Comparison of ENCODE assay signal across 8 cellular contexts in the genomic region with DNA sequence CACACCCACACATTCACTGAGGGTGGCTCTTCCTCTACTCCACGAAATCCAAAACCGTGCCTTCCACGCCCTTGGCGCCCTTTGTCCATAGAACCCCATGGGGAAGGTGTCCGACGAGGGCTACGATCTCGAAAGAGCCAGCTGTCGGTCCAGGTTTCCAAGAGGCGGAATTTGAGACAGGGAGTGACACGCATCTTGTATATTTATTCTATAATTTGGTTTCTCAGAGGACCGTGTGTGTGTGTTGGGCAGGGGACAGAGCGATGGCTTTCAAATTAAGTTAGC. TPM values are rescaled to one million over a fixed set of nuclear protein-coding genes. Genes with fewer than 3 reads are reported as not detected.
DNase-seq lines count a peak whose midpoint lies in the region; ATAC-seq, FAIRE-seq and TF ChIP-seq lines count a peak whose summit lies in the region.

No MANE protein-coding gene starts in this region.

- TF ChIP-seq POLR2A in vagina (IDR thresholded peaks at IDR 0.05), result no peak

- peaks cover 1% of the 10 kb centered on the region for H3K27me3 Mint-ChIP-seq in activated naive CD4-positive, alpha-beta T cell treated with anti-CD3 and anti-CD28 coated beads, Interleukin-2, amount 50 U/mL, for 24 hours
- H3K27me3 Mint-ChIP-seq in mesothelial cell of epicardium (ENCODE audit: low read depth), result no peaks in the 10 kb centered on the region

- H3K4me3 Mint-ChIP-seq in activated naive CD4-positive, alpha-beta T cell treated with anti-CD3 and anti-CD28 coated beads, Interleukin-2, amount 50 U/mL, for 24 hours, result peak overlapping the region; percentile 95
- peak overlapping the region; percentile 87 for H3K4me3 Mint-ChIP-seq in mesothelial cell of epicardium

- H3K27me3 ChIP-seq in bronchial epithelial cell (ENCODE audit: control insufficient read depth, insufficient read depth, low read length) (no peaks in the 10 kb centered on the region), vagina (no peaks in the 10 kb centered on the region)

- peak overlapping the region; percentile 88 for H3K27ac Mint-ChIP-seq in activated naive CD4-positive, alpha-beta T cell treated with anti-CD3 and anti-CD28 coated beads, Interleukin-2, amount 50 U/mL, for 24 hours
- H3K27ac Mint-ChIP-seq in mesothelial cell of epicardium, result peak overlapping the region; percentile 97

- H3K36me3 ChIP-seq in bronchial epithelial cell (ENCODE audit: control insufficient read depth, insufficient read depth, low read length) (peaks cover under 1% of the 10 kb centered on the region), vagina (peaks cover 0 to 9% of the 10 kb centered on the region in 2 donors)

- H3K9me3 ChIP-seq in vagina, result no peaks in the 10 kb centered on the region

- peaks cover 32% of the 10 kb centered on the region for H3K4me1 Mint-ChIP-seq in activated naive CD4-positive, alpha-beta T cell treated with anti-CD3 and anti-CD28 coated beads, Interleukin-2, amount 50 U/mL, for 24 hours
- peaks cover 21% of the 10 kb centered on the region for H3K4me1 Mint-ChIP-seq in mesothelial cell of epicardium

- TF ChIP-seq CTCF in bronchial epithelial cell (IDR thresholded peaks at IDR 0.05; ENCODE audit: insufficient read depth, low read length, severe bottlenecking) (no peak), mesothelial cell of epicardium (IDR thresholded peaks at IDR 0.05; ENCODE audit: unreplicated experiment) (no peak), vagina (IDR thresholded peaks at IDR 0.05) (no peak)

- intact Hi-C loops in vagina (cut with DNase I), result no loop called here

- no peaks in the 10 kb centered on the region for H3K9me3 Mint-ChIP-seq in activated naive CD4-positive, alpha-beta T cell treated with anti-CD3 and anti-CD28 coated beads, Interleukin-2, amount 50 U/mL, for 24 hours
- H3K9me3 Mint-ChIP-seq in mesothelial cell of epicardium, result peaks cover 7% of the 10 kb centered on the region

- no peak for FAIRE-seq in bronchial epithelial cell (lab: Jason Lieb, UNC)

- ATAC-seq in HG03342 (IDR thresholded peaks at IDR 0.05; ENCODE audit: unreplicated experiment), result no peak

- H3K4me1 ChIP-seq in vagina, result peaks cover 34% of the 10 kb centered on the region

- H3K36me3 Mint-ChIP-seq in activated naive CD4-positive, alpha-beta T cell treated with anti-CD3 and anti-CD28 coated beads, Interleukin-2, amount 50 U/mL, for 24 hours, result peaks cover 12% of the 10 kb centered on the region
- H3K36me3 Mint-ChIP-seq in mesothelial cell of epicardium, result peaks cover 12% of the 10 kb centered on the region

- H3K27ac ChIP-seq in vagina, result peak overlapping the region; percentile 96

- H3K4me3 ChIP-seq in bronchial epithelial cell (ENCODE audit: low read depth, low read length) (peak overlapping the region; percentile 88), vagina (peak overlapping the region; percentile 87 to 90)

- DNase-seq in activated naive CD4-positive, alpha-beta T cell treated with anti-CD3 and anti-CD28 coated beads, Interleukin-2, amount 50 U/mL, for 16 hours, result no peak
- DNase-seq in bronchial epithelial cell (ENCODE audit: low read depth) (no peak), mesothelial cell of epicardium (ENCODE audit: low spot score in 2 of 2, unreplicated experiment in 2 of 2) (no peak), vagina (ENCODE audit: extremely low spot score in 2 of 2) (no peak), NCI-H1048 (lab: John Stamatoyannopoulos, UW) (no peak), Ammon's horn (ENCODE audit: low spot score) (no peak)

RNA-seq across cellular contexts. Expression of a gene that starts 0.7 kb away (rescaled TPM):
- total RNA-seq in bronchial epithelial cell (10.2 and 10.3 TPM in 2 replicates), mesothelial cell of epicardium (10.5 to 10.8 TPM (median 10.5 TPM) in 3 replicates), vagina (10.1 TPM)

RNA-seq across cellular contexts. Expression of a gene that starts 43.5 kb away (rescaled TPM):
- total RNA-seq in bronchial epithelial cell, result 10.5 and 11.8 TPM in 2 replicates
- 12.2 to 14.1 TPM (median 12.7 TPM) in 3 replicates for total RNA-seq in mesothelial cell of epicardium
- 5.2 TPM for total RNA-seq in vagina

RNA-seq across cellular contexts. Expression of a gene that starts 43.6 kb away (rescaled TPM):
- total RNA-seq in bronchial epithelial cell, result 12.9 and 15.2 TPM in 2 replicates
- 17.5 to 20.2 TPM (median 19.2 TPM) in 3 replicates for total RNA-seq in mesothelial cell of epicardium
- total RNA-seq in vagina, result 16.0 TPM
